In genomic region chr10:101817542-101818118, GRCh38 we compare ENCODE assay signal across 8 cellular contexts. TPM values are rescaled to one million over a fixed set of nuclear protein-coding genes. Genes with fewer than 3 reads are reported as not detected.
A peak's percentile ranks its signal among the peaks of the same experiment; 100 is the strongest.
DNase-seq lines count a peak whose midpoint lies in the region; ATAC-seq and TF ChIP-seq lines count a peak whose summit lies in the region.

No MANE protein-coding gene starts in this region.

- TF ChIP-seq CTCF in AG04450 (IDR thresholded peaks at IDR 0.05; ENCODE audit: low read depth, low read length) (no peak), GM13976 (IDR thresholded peaks at IDR 0.05; ENCODE audit: borderline replicate concordance, control extremely low read depth, extremely low read depth, insufficient read depth, missing control alignments) (no peak), activated B cell treated with CpG ODN at 0.5 μM for 24 hours (IDR thresholded peaks at IDR 0.05) (no peak), thyroid gland (IDR thresholded peaks at IDR 0.05) (no peak)

- peaks cover 38% of the 10 kb centered on the region for H3K36me3 Mint-ChIP-seq in activated B cell treated with CpG ODN at 0.5 μM for 24 hours (ENCODE audit: low read depth)

- no peak for ATAC-seq in activated B cell treated with CpG ODN at 0.5 μM for 24 hours (ENCODE audit: low read depth)

- H3K4me1 Mint-ChIP-seq in activated B cell treated with CpG ODN at 0.5 μM for 24 hours = peaks cover 49% of the 10 kb centered on the region

- H3K27ac Mint-ChIP-seq in activated B cell treated with CpG ODN at 0.5 μM for 24 hours = peak overlapping the region; percentile 99

- H3K4me3 Mint-ChIP-seq in activated B cell treated with CpG ODN at 0.5 μM for 24 hours = peak overlapping the region; percentile 98

- in situ Hi-C loops in GM13976 (cut with MboI; ENCODE audit: low sequenced_read_pairs, unreplicated experiment) = no loop called here

- intact Hi-C loops in activated B cell treated with CpG ODN at 0.5 μM for 24 hours (cut with micrococcal nuclease) (loop anchor here (1.0 kb wide), 7 partner anchors 13 to 335 kb away; partner anchors contain the start of genes ARMH3, HPS6, LDB1 and NOLC1), thyroid gland (cut with DNase I) (no loop called here)

- H3K27me3 Mint-ChIP-seq in activated B cell treated with CpG ODN at 0.5 μM for 24 hours = no peaks in the 10 kb centered on the region

- DNase-seq in AG04450 (ENCODE audit: low read depth, low spot score) (peak; percentile 90), GM13976 (ENCODE audit: low spot score) (peak; percentile 50), activated B cell treated with CpG ODN at 0.5 μM for 24 hours (no peak), epithelial cell of prostate (ENCODE audit: low read depth, low spot score) (peak; percentile 72), thyroid gland (peak; percentile 88 to 90), NCI-H526 (lab: John Stamatoyannopoulos, UW) (no peak)

- CTCF ChIA-PET in AG04450 (lab: Charles Lee) = interaction anchor here (0.7 to 2.9 kb wide), 4 partner anchors 23 to 758 kb away, joined by 3 to 19 read pairs (median 7); no protein-coding TSS in a partner anchor
- CTCF ChIA-PET in activated B cell treated with CpG ODN at 0.5 μM for 24 hours (lab: Charles Lee) = interaction anchor here (1.3 to 4.8 kb wide), 3 partner anchors 19 to 36 kb away, joined by 3 to 26 read pairs (median 13); no protein-coding TSS in a partner anchor

- peaks cover 14% of the 10 kb centered on the region for H3K36me3 ChIP-seq in KOPT-K1 (ENCODE audit: insufficient read depth, low read length)
- no peaks in the 10 kb centered on the region for H3K36me3 ChIP-seq in thyroid gland

- POLR2A ChIA-PET in AG04450 (lab: Yijun Ruan, JAX) = interaction anchor here (0.6 to 2.0 kb wide), 19 partner anchors 10 to 1579 kb away, joined by 3 to 17 read pairs (median 3); partner anchors contain the start of genes ARMH3, DPCD, HPS6 and NPM3
- POLR2A ChIA-PET in activated B cell treated with CpG ODN at 0.5 μM for 24 hours (lab: Charles Lee) = interaction anchor here (0.6 to 4.5 kb wide), 34 partner anchors 12 to 896 kb away, joined by 3 to 96 read pairs (median 5); partner anchors contain the start of genes ARL3, ARMH3, KCNIP2 and NFKB2

- H3K4me1 ChIP-seq in mononuclear cell (ENCODE audit: insufficient read depth, low read length) (peaks cover 36% of the 10 kb centered on the region), thyroid gland (peaks cover 22 to 25% of the 10 kb centered on the region in 2 donors)

- no peaks in the 10 kb centered on the region for H3K9me3 Mint-ChIP-seq in activated B cell treated with CpG ODN at 0.5 μM for 24 hours

- H3K27me3 ChIP-seq in AG04450 (ENCODE audit: control insufficient read depth, insufficient read depth, low read length) = no peaks in the 10 kb centered on the region
- no peaks in the 10 kb centered on the region for H3K27me3 ChIP-seq in mononuclear cell (ENCODE audit: insufficient read depth, low read length)
- no peaks in the 10 kb centered on the region for H3K27me3 ChIP-seq in thyroid gland

- WGBS in thyroid gland, 2 donors = 1% methylated on average over 33 to 36 of the region's 41 CpGs

- H3K27ac ChIP-seq in AG04450 (ENCODE audit: low read depth, low read length) = peak overlapping the region; percentile 90
- peak overlapping the region; percentile 81 for H3K27ac ChIP-seq in KOPT-K1 (ENCODE audit: low read depth, low read length, poor library complexity, severe bottlenecking)
- H3K27ac ChIP-seq in epithelial cell of prostate = peak overlapping the region; percentile 87
- peak overlapping the region; percentile 65 to 97 (median 86) for H3K27ac ChIP-seq in thyroid gland

- TF ChIP-seq POLR2A in thyroid gland (IDR thresholded peaks at IDR 0.05) = no peak

- H3K9me3 ChIP-seq in AG04450 (ENCODE audit: control insufficient read depth, insufficient read depth, low read length) = no peaks in the 10 kb centered on the region; the same call in 1 of the 2 replicates
- H3K9me3 ChIP-seq in KOPT-K1 (ENCODE audit: insufficient read depth, low read length, poor library complexity, severe bottlenecking) = no peaks in the 10 kb centered on the region
- no peaks in the 10 kb centered on the region for H3K9me3 ChIP-seq in mononuclear cell (ENCODE audit: low read depth, low read length)
- H3K9me3 ChIP-seq in thyroid gland = no peaks in the 10 kb centered on the region

- H3K4me3 ChIP-seq in AG04450 (ENCODE audit: low read depth, low read length) = peak overlapping the region; percentile 98
- H3K4me3 ChIP-seq in mononuclear cell (ENCODE audit: low read length) = peak overlapping the region; percentile 96
- H3K4me3 ChIP-seq in thyroid gland (replicated peaks in 1 of 3) = peak overlapping the region; percentile 77 to 92 (median 84)

RNA-seq across cellular contexts. Expression of gene OGA, which starts 0.6 kb away (rescaled TPM):
- 71.9 and 82.6 TPM in 2 replicates for polyA plus RNA-seq in AG04450 (2011; rRNA removed)
- 39.5 and 61.5 TPM in 2 replicates for polyA minus RNA-seq in AG04450 (2011; rRNA and poly(A)+ RNA removed)
- total RNA-seq in activated B cell treated with CpG ODN at 0.5 μM for 24 hours = 209 and 271 TPM in 2 replicates
- 346 TPM for total RNA-seq in mononuclear cell
- total RNA-seq in thyroid gland = 100 to 1,000 TPM; 114 to 205 (median 157) TPM

RNA-seq across cellular contexts. Expression of gene KCNIP2, which starts 26.0 kb away (rescaled TPM):
- polyA plus RNA-seq in AG04450 (2011; rRNA removed) = 0.40 and 0.61 TPM in 2 replicates
- 0.74 and 1.1 TPM in 2 replicates for polyA minus RNA-seq in AG04450 (2011; rRNA and poly(A)+ RNA removed)
- total RNA-seq in activated B cell treated with CpG ODN at 0.5 μM for 24 hours (7.0 and 7.1 TPM in 2 replicates), mononuclear cell (4.1 TPM), thyroid gland (1 to 10 TPM; 1.0 to 3.5 (median 1.4) TPM)

RNA-seq across cellular contexts. Expression of gene NPM3, which starts 34.4 kb away (rescaled TPM):
- polyA plus RNA-seq in AG04450 (2011; rRNA removed) = 31.5 and 41.5 TPM in 2 replicates
- 37.4 and 47.6 TPM in 2 replicates for polyA minus RNA-seq in AG04450 (2011; rRNA and poly(A)+ RNA removed)
- 48.1 and 60.7 TPM in 2 replicates for total RNA-seq in activated B cell treated with CpG ODN at 0.5 μM for 24 hours
- 28.5 TPM for total RNA-seq in mononuclear cell
- 10 to 100 TPM in 3 of 4 donors, 1 to 10 TPM in 1; 9.0 to 27.3 (median 20.7) TPM for total RNA-seq in thyroid gland

RNA-seq across cellular contexts. Expression of gene FGF8, which starts 41.7 kb away (rescaled TPM):
- polyA plus RNA-seq in AG04450 (2011; rRNA removed) = not detected in 2 replicates
- polyA minus RNA-seq in AG04450 (2011; rRNA and poly(A)+ RNA removed) = not detected in 2 replicates
- total RNA-seq in activated B cell treated with CpG ODN at 0.5 μM for 24 hours = not detected in 2 replicates
- total RNA-seq in mononuclear cell = not detected
- not detected for total RNA-seq in thyroid gland

Comparison
In these comparisons a context has a peak if more than half of its experiments do, and no peak if none do; other contexts are left out.
1. DNase-seq: peak in AG04450 (single experiment), GM13976 (single experiment), epithelial cell of prostate (single experiment) and thyroid gland (2 of 2); none in activated B cell treated with CpG ODN at 0.5 μM for 24 hours (single experiment) and NCI-H526 (0 of 2).
2. Peak in every context shown above with its lines, with median percentiles within 50 percentile points of each other: H3K27ac ChIP-seq and H3K4me3 ChIP-seq.